19 cellular contexts compared by ENCODE assay signal in genomic region chr7:55426676-55427075, GRCh38.
"Had no signal": no experiment of that assay in that cellular context is flagged by ENCODE, and none has a peak within 500 bp of the region (broad histone marks: within the 10 kb centered on the region; RNA-seq: fewer than 3 reads in every experiment).

No MANE protein-coding gene starts in this region.

- H3K4me3 ChIP-seq: breast epithelium, pancreas, tibial nerve, uterus had no signal

- H3K27me3 Mint-ChIP-seq: activated CD4-positive, alpha-beta memory T cell treated with anti-CD3 and anti-CD28 coated beads for 36 hours; activated CD8-positive, alpha-beta memory T cell treated with anti-CD3 and anti-CD28 coated beads, Interleukin-2, amount 10 ng/mL, durations not matched to agents 7 days and 5 days; activated naive CD8-positive, alpha-beta T cell treated with anti-CD3 and anti-CD28 coated beads, Interleukin-2, amount 10 ng/mL, durations not matched to agents 7 days and 5 days; effector memory CD8-positive, alpha-beta T cell; naive B cell had no signal

- H3K27ac ChIP-seq: breast epithelium, epithelial cell of prostate, pancreas, tibial nerve, uterus had no signal

- H3K27me3 ChIP-seq: breast epithelium, pancreas, tibial nerve, uterus had no signal

- H3K4me1 Mint-ChIP-seq: activated naive CD8-positive, alpha-beta T cell treated with anti-CD3 and anti-CD28 coated beads, Interleukin-2, amount 10 ng/mL, durations not matched to agents 7 days and 5 days; naive B cell had no signal

- H3K36me3 ChIP-seq: breast epithelium, uterus had no signal

- DNase-seq: activated CD4-positive, alpha-beta memory T cell treated with anti-CD3 and anti-CD28 coated beads for 36 hours; activated CD8-positive, alpha-beta memory T cell treated with anti-CD3 and anti-CD28 coated beads, Interleukin-2, amount 10 ng/mL, durations not matched to agents 7 days and 5 days; activated effector memory CD4-positive, alpha-beta T cell treated with Interleukin-2 at 50 U/mL for 16 hours; activated naive CD8-positive, alpha-beta T cell treated with anti-CD3 and anti-CD28 coated beads, Interleukin-2, amount 10 ng/mL, durations not matched to agents 7 days and 5 days; activated T-cell treated with anti-CD3 and anti-CD28 coated beads, Interleukin-2, amount 50 U/mL, for 1 hour; aorta; dermis blood vessel endothelial cell; effector memory CD8-positive, alpha-beta T cell; head of caudate nucleus; islet precursor cell; naive B cell; pancreas; stimulated activated CD4-positive, alpha-beta T cell treated with anti-CD3 and anti-CD28 coated beads, Interleukin-1b, Interleukin-23, amount 100 ng/mL, for 48 hours; SW 1271; uterus had no signal

- H3K9me3 ChIP-seq: breast epithelium, pancreas, tibial nerve, uterus had no signal

- H3K4me3 Mint-ChIP-seq: activated CD4-positive, alpha-beta memory T cell treated with anti-CD3 and anti-CD28 coated beads for 36 hours; activated CD8-positive, alpha-beta memory T cell treated with anti-CD3 and anti-CD28 coated beads, Interleukin-2, amount 10 ng/mL, durations not matched to agents 7 days and 5 days; activated naive CD8-positive, alpha-beta T cell treated with anti-CD3 and anti-CD28 coated beads, Interleukin-2, amount 10 ng/mL, durations not matched to agents 7 days and 5 days; effector memory CD8-positive, alpha-beta T cell; naive B cell had no signal

- H3K27ac Mint-ChIP-seq: activated CD8-positive, alpha-beta memory T cell treated with anti-CD3 and anti-CD28 coated beads, Interleukin-2, amount 10 ng/mL, durations not matched to agents 7 days and 5 days; activated naive CD8-positive, alpha-beta T cell treated with anti-CD3 and anti-CD28 coated beads, Interleukin-2, amount 10 ng/mL, durations not matched to agents 7 days and 5 days had no signal

- H3K4me1 ChIP-seq: breast epithelium, tibial nerve, uterus had no signal

- FAIRE-seq: frontal cortex, pancreas had no signal

- H3K9me3 Mint-ChIP-seq: activated CD4-positive, alpha-beta memory T cell treated with anti-CD3 and anti-CD28 coated beads for 36 hours; activated naive CD8-positive, alpha-beta T cell treated with anti-CD3 and anti-CD28 coated beads, Interleukin-2, amount 10 ng/mL, durations not matched to agents 7 days and 5 days; effector memory CD8-positive, alpha-beta T cell; naive B cell had no signal
